1 cellular context compared by ENCODE assay signal in genomic region chr2:164937864-164938401, GRCh38.
TF ChIP-seq lines count a peak whose summit lies in the region.

No MANE protein-coding gene starts in this region.

TF ChIP-seq in HepG2, 621 proteins besides CTCF, POLR2A, EP300 and RAD21 (continued from another document):
- TF ChIP-seq ZBTB14 (CRISPR knock-in tag; IDR thresholded peaks at IDR 0.05) (no peak), TEAD2 (CRISPR knock-in tag; IDR thresholded peaks at IDR 0.05) (no peak), ZNF512B (CRISPR knock-in tag; IDR thresholded peaks at IDR 0.05; ENCODE audit: borderline replicate concordance) (no peak), ZNF530 (CRISPR knock-in tag; IDR thresholded peaks at IDR 0.05; ENCODE audit: low read depth) (no peak), ZNF564 (CRISPR knock-in tag; IDR thresholded peaks at IDR 0.05) (no peak), FOXP1 (IDR thresholded peaks at IDR 0.05) (no peak), FOXP1 (CRISPR knock-in tag; IDR thresholded peaks at IDR 0.05) (peak; percentile 52; the same call in 1 of the 2 replicates)
